Comparison of ENCODE assay signal across 18 cellular contexts in genomic region chr6:110979565-110980096, GRCh38. TPM values are rescaled to one million over a fixed set of nuclear protein-coding genes. Genes with fewer than 3 reads are reported as not detected.
DNase-seq lines count a peak whose midpoint lies in the region; ATAC-seq and TF ChIP-seq lines count a peak whose summit lies in the region.
"Had no signal": no experiment of that assay in that cellular context is flagged by ENCODE, and none has a peak within 500 bp of the region (broad histone marks: within the 10 kb centered on the region; RNA-seq: fewer than 3 reads in every experiment).

No MANE protein-coding gene starts in this region.

- CTCF ChIA-PET in HEK293 (lab: Yijun Ruan, JAX): interaction anchor here (0.6 kb wide), 1 partner anchor 139 kb away, joined by 4 read pairs; no protein-coding TSS in a partner anchor

- H3K4me1 ChIP-seq in HEK293 (ENCODE audit: control insufficient read depth, insufficient read depth, low read length) (0 out of 2 replicates have a peak, but pooled peaks cover 4% of the 10 kb centered on the region), vagina (peaks cover 19% of the 10 kb centered on the region)

- H3K27ac ChIP-seq in HEK293 (ENCODE audit: extremely low read depth, low read depth, low read length): no peak overlapping the region
- H3K27ac ChIP-seq in vagina: no peak overlapping the region

- H3K27ac Mint-ChIP-seq in activated naive CD8-positive, alpha-beta T cell: no peak overlapping the region
- H3K27ac Mint-ChIP-seq in activated naive CD8-positive, alpha-beta T cell treated with anti-CD3 and anti-CD28 coated beads for 36 hours: no peak overlapping the region
- H3K27ac Mint-ChIP-seq in immature natural killer cell: peak overlapping the region; percentile 17 to 99 (median 86)
- no peak overlapping the region for H3K27ac Mint-ChIP-seq in stimulated activated effector memory CD8-positive, alpha-beta T cell treated with anti-CD3 and anti-CD28 coated beads, Interleukin-12 subunit alpha, Interleukin-12 subunit beta, amount 100 ng/mL, for 72 hours

- peaks cover 28% of the 10 kb centered on the region for H3K4me1 Mint-ChIP-seq in activated naive CD8-positive, alpha-beta T cell (ENCODE audit: low read depth)
- peaks cover 27% of the 10 kb centered on the region for H3K4me1 Mint-ChIP-seq in activated naive CD8-positive, alpha-beta T cell treated with anti-CD3 and anti-CD28 coated beads for 36 hours
- peaks cover 35 to 45% of the 10 kb centered on the region in 2 donors for H3K4me1 Mint-ChIP-seq in immature natural killer cell
- peaks cover 32% of the 10 kb centered on the region for H3K4me1 Mint-ChIP-seq in stimulated activated effector memory CD8-positive, alpha-beta T cell treated with anti-CD3 and anti-CD28 coated beads, Interleukin-12 subunit alpha, Interleukin-12 subunit beta, amount 100 ng/mL, for 72 hours

- H3K4me3 ChIP-seq in HEK293 (ENCODE audit: low read depth, low read length) (no peak overlapping the region), vagina (no peak overlapping the region)

- H3K4me3 Mint-ChIP-seq in activated naive CD8-positive, alpha-beta T cell: peak overlapping the region; percentile 15
- H3K4me3 Mint-ChIP-seq in activated naive CD8-positive, alpha-beta T cell treated with anti-CD3 and anti-CD28 coated beads for 36 hours: no peak overlapping the region
- peak overlapping the region in 4 of 5 donors; percentile 43 to 100 (median 98) for H3K4me3 Mint-ChIP-seq in immature natural killer cell
- peak overlapping the region; percentile 99 for H3K4me3 Mint-ChIP-seq in stimulated activated effector memory CD8-positive, alpha-beta T cell treated with anti-CD3 and anti-CD28 coated beads, Interleukin-12 subunit alpha, Interleukin-12 subunit beta, amount 100 ng/mL, for 72 hours

- DNase-seq in activated naive CD8-positive, alpha-beta T cell treated with anti-CD3 and anti-CD28 coated beads for 36 hours: no peak
- DNase-seq in immature natural killer cell (peak in 1 of 3 donors; percentile 17), NAMALWA (ENCODE audit: low spot score) (no peak), vagina (ENCODE audit: extremely low spot score in 2 of 2) (no peak)
- no peak for DNase-seq in stimulated activated effector memory CD8-positive, alpha-beta T cell treated with anti-CD3 and anti-CD28 coated beads, Interleukin-12 subunit alpha, Interleukin-12 subunit beta, amount 100 ng/mL, for 72 hours (ENCODE audit: low spot score in 2 of 2)
- DNase-seq: DND-41, GDM1, H7, Karpas-422, NCI-H1417, NCI-H1930, NCI-H2171, NCI-H446 treated with DMSO at 0.1 percent for 48 hours, NCI-H82, SHP77 treated with DMSO at 0.1 percent for 48 hours had no signal

- no peaks in the 10 kb centered on the region for H3K9me3 Mint-ChIP-seq in activated naive CD8-positive, alpha-beta T cell (ENCODE audit: low read depth)
- no peaks in the 10 kb centered on the region for H3K9me3 Mint-ChIP-seq in activated naive CD8-positive, alpha-beta T cell treated with anti-CD3 and anti-CD28 coated beads for 36 hours
- H3K9me3 Mint-ChIP-seq in immature natural killer cell: no peaks in the 10 kb centered on the region
- no peaks in the 10 kb centered on the region for H3K9me3 Mint-ChIP-seq in stimulated activated effector memory CD8-positive, alpha-beta T cell treated with anti-CD3 and anti-CD28 coated beads, Interleukin-12 subunit alpha, Interleukin-12 subunit beta, amount 100 ng/mL, for 72 hours

- no peaks in the 10 kb centered on the region for H3K27me3 ChIP-seq in vagina

- POLR2A ChIA-PET in HEK293 (lab: Yijun Ruan, JAX): interaction anchor here (1.1 kb wide), 1 partner anchor 21 kb away, joined by 3 read pairs; the partner anchor contains the start of gene GTF3C6

- TF ChIP-seq CTCF in HEK293 (tag by site-specific recombination; IDR thresholded peaks at IDR 0.05): no peak
- no peak for TF ChIP-seq CTCF in vagina (IDR thresholded peaks at IDR 0.05)

- H3K9me3 ChIP-seq in HEK293 (ENCODE audit: control insufficient read depth, insufficient read depth, low read depth, low read length): no peaks in the 10 kb centered on the region
- H3K9me3 ChIP-seq in vagina: no peaks in the 10 kb centered on the region

- peaks cover 12% of the 10 kb centered on the region for H3K36me3 Mint-ChIP-seq in activated naive CD8-positive, alpha-beta T cell
- peaks cover 32% of the 10 kb centered on the region for H3K36me3 Mint-ChIP-seq in activated naive CD8-positive, alpha-beta T cell treated with anti-CD3 and anti-CD28 coated beads for 36 hours
- peaks cover 3 to 8% (median 4%) of the 10 kb centered on the region in 3 donors for H3K36me3 Mint-ChIP-seq in immature natural killer cell
- peaks cover 21% of the 10 kb centered on the region for H3K36me3 Mint-ChIP-seq in stimulated activated effector memory CD8-positive, alpha-beta T cell treated with anti-CD3 and anti-CD28 coated beads, Interleukin-12 subunit alpha, Interleukin-12 subunit beta, amount 100 ng/mL, for 72 hours

- no peak for TF ChIP-seq POLR2A in vagina (IDR thresholded peaks at IDR 0.05)

- no peak for ATAC-seq in stimulated activated effector memory CD8-positive, alpha-beta T cell treated with anti-CD3 and anti-CD28 coated beads, Interleukin-12 subunit alpha, Interleukin-12 subunit beta, amount 100 ng/mL, for 72 hours
- ATAC-seq in GM18873 (IDR thresholded peaks at IDR 0.05; ENCODE audit: low FRiP score, unreplicated experiment): no peak

- no peaks in the 10 kb centered on the region for H3K27me3 Mint-ChIP-seq in activated naive CD8-positive, alpha-beta T cell
- no peaks in the 10 kb centered on the region for H3K27me3 Mint-ChIP-seq in activated naive CD8-positive, alpha-beta T cell treated with anti-CD3 and anti-CD28 coated beads for 36 hours
- peaks cover 8 to 10% (median 9%) of the 10 kb centered on the region in 3 donors for H3K27me3 Mint-ChIP-seq in immature natural killer cell (ENCODE audit: low read depth in 3 of 3)

- intact Hi-C loops in vagina (cut with DNase I): no loop called here

- H3K36me3 ChIP-seq in HEK293 (ENCODE audit: control insufficient read depth in 2 of 2, insufficient read depth in 1 of 2, low read length in 2 of 2) (peaks cover 3 to 7% of the 10 kb centered on the region in 2 experiments; a peak in 2 of 3 replicates), vagina (no peaks in the 10 kb centered on the region)

TF ChIP-seq in HEK293, 187 proteins besides CTCF, POLR2A, EP300 and RAD21 (continues in another document):
- TF ChIP-seq ZNF626 (tag by site-specific recombination; IDR thresholded peaks at IDR 0.05): no peak
- TF ChIP-seq PRDM2 (tag by site-specific recombination; IDR thresholded peaks at IDR 0.05; ENCODE audit: borderline replicate concordance): no peak
- peak; percentile 12; the same call in 1 of the 2 replicates for TF ChIP-seq ZNF654 (tag by site-specific recombination; IDR thresholded peaks at IDR 0.05; ENCODE audit: low read depth)
- no peak for TF ChIP-seq ZNF571 (tag by site-specific recombination; IDR thresholded peaks at IDR 0.05)
- no peak for TF ChIP-seq KLF9 (tag by site-specific recombination; IDR thresholded peaks at IDR 0.05; ENCODE audit: low read depth)
- 0 out of 2 replicates have a peak, but pooled peaks have one; percentile 28 for TF ChIP-seq KLF7 (tag by site-specific recombination; IDR thresholded peaks at IDR 0.05; ENCODE audit: borderline replicate concordance)
- no peak for TF ChIP-seq REPIN1 (tag by site-specific recombination; IDR thresholded peaks at IDR 0.05; ENCODE audit: low read depth)

RNA-seq across cellular contexts. Expression of gene RPF2, which starts 2.2 kb away (rescaled TPM):
- total RNA-seq in activated naive CD8-positive, alpha-beta T cell treated with anti-CD3 and anti-CD28 coated beads for 36 hours: 10 to 100 TPM; 75.0 to 75.3 TPM
- polyA plus RNA-seq in immature natural killer cell: 10 to 100 TPM in 2 of 3 donors, 1 to 10 TPM in 1; 9.4 to 22.9 (median 19.9) TPM
- 11.0 TPM for total RNA-seq in vagina

RNA-seq across cellular contexts. Expression of gene GTF3C6, which starts 21.1 kb away (rescaled TPM):
- total RNA-seq in activated naive CD8-positive, alpha-beta T cell treated with anti-CD3 and anti-CD28 coated beads for 36 hours: 100 to 1,000 TPM; 145 to 147 TPM
- 100 to 1,000 TPM in 2 of 3 donors, 10 to 100 TPM in 1; 91.1 to 141 (median 120) TPM for polyA plus RNA-seq in immature natural killer cell
- total RNA-seq in vagina: 25.5 TPM

Comparison
In these comparisons a context has a peak if more than half of its experiments do, and no peak if none do; other contexts are left out.
1. H3K27ac Mint-ChIP-seq: peak in immature natural killer cell (6 of 6); none in activated naive CD8-positive, alpha-beta T cell (single experiment), activated naive CD8-positive, alpha-beta T cell treated with anti-CD3 and anti-CD28 coated beads for 36 hours (single experiment) and stimulated activated effector memory CD8-positive, alpha-beta T cell treated with anti-CD3 and anti-CD28 coated beads, Interleukin-12 subunit alpha, Interleukin-12 subunit beta, amount 100 ng/mL, for 72 hours (single experiment).